Comparison of ENCODE assay signal across 3 cellular contexts in genomic region chr20:1588869-1589460, GRCh38.
TF ChIP-seq lines count a peak whose summit lies in the region.

No MANE protein-coding gene starts in this region.

TF ChIP-seq in SK-N-SH, 30 proteins besides CTCF, POLR2A, EP300 and RAD21:
- TF ChIP-seq SIN3A (IDR thresholded peaks at IDR 0.05; ENCODE audit: borderline replicate concordance, low read depth, low read length): no peak
- TF ChIP-seq TCF12 (IDR thresholded peaks at IDR 0.05): no peak
- TF ChIP-seq FOSL2 (IDR thresholded peaks at IDR 0.05; ENCODE audit: borderline replicate concordance, low read depth): no peak
- no peak for TF ChIP-seq RFX5 (IDR thresholded peaks at IDR 0.05; ENCODE audit: low read length)
- no peak for TF ChIP-seq SMC3 (IDR thresholded peaks at IDR 0.05; ENCODE audit: low read depth, low read length)

TF ChIP-seq in SK-N-SH treated with all-trans-retinoic acid at 6 μM for 48 hours, 23 proteins besides CTCF, POLR2A, EP300 and RAD21:
- TF ChIP-seq TOX (CRISPR knock-in tag; IDR thresholded peaks at IDR 0.05; ENCODE audit: borderline replicate concordance) (no peak), ESRRG (CRISPR knock-in tag; IDR thresholded peaks at IDR 0.05) (no peak), BACH2 (CRISPR knock-in tag; IDR thresholded peaks at IDR 0.05; ENCODE audit: borderline replicate concordance) (no peak), SNAI2 (CRISPR knock-in tag; IDR thresholded peaks at IDR 0.05) (no peak), ZFP3 (CRISPR knock-in tag; IDR thresholded peaks at IDR 0.05) (no peak), POU6F1 (CRISPR knock-in tag; IDR thresholded peaks at IDR 0.05; ENCODE audit: borderline replicate concordance, low read depth) (no peak), CSDC2 (CRISPR knock-in tag; IDR thresholded peaks at IDR 0.05) (no peak), ZNF70 (CRISPR knock-in tag; IDR thresholded peaks at IDR 0.05) (no peak), CSRNP3 (CRISPR knock-in tag; IDR thresholded peaks at IDR 0.05) (no peak), ZNF8 (CRISPR knock-in tag; IDR thresholded peaks at IDR 0.05) (no peak), OSR1 (CRISPR knock-in tag; IDR thresholded peaks at IDR 0.05) (no peak), ZC3H10 (CRISPR knock-in tag; IDR thresholded peaks at IDR 0.05) (no peak), ZNF565 (CRISPR knock-in tag; conservative IDR thresholded peaks at IDR 0.05; ENCODE audit: low read depth) (no peak), ARNTL (CRISPR knock-in tag; IDR thresholded peaks at IDR 0.05; ENCODE audit: borderline replicate concordance, low read depth) (no peak), RARB (CRISPR knock-in tag; IDR thresholded peaks at IDR 0.05) (no peak), ZFP30 (CRISPR knock-in tag; IDR thresholded peaks at IDR 0.05) (no peak), PPARA (CRISPR knock-in tag; IDR thresholded peaks at IDR 0.05; ENCODE audit: borderline replicate concordance) (no peak)
TF ChIP-seq in SK-N-SH treated with all-trans-retinoic acid at 6 μM for 48 hours: peak in this region for 0.

TF ChIP-seq in GM12878, 131 proteins besides CTCF, POLR2A, EP300 and RAD21:
- TF ChIP-seq SKIL (IDR thresholded peaks at IDR 0.05; ENCODE audit: low read depth, poor library complexity, severe bottlenecking): no peak
- no peak for TF ChIP-seq BCL3 (IDR thresholded peaks at IDR 0.05; ENCODE audit: borderline replicate concordance, insufficient read depth, low read depth, low read length, poor library complexity, severe bottlenecking)
- no peak for TF ChIP-seq ZBTB40 (IDR thresholded peaks at IDR 0.05; ENCODE audit: borderline replicate concordance)
- no peak for TF ChIP-seq IRF3 (IDR thresholded peaks at IDR 0.05)
- TF ChIP-seq CEBPB (IDR thresholded peaks at IDR 0.05; ENCODE audit: borderline replicate concordance in 1 of 2, low read depth in 2 of 2, low read length in 2 of 2): no peak
- no peak for TF ChIP-seq BCL11A (IDR thresholded peaks at IDR 0.05; ENCODE audit: low read depth, low read length)
- no peak for TF ChIP-seq PBX3 (IDR thresholded peaks at IDR 0.05; ENCODE audit: insufficient replicate concordance, low read depth, low read length)
- no peak for TF ChIP-seq HDAC6 (IDR thresholded peaks at IDR 0.05; ENCODE audit: unreplicated experiment)
- TF ChIP-seq SPI1 (IDR thresholded peaks at IDR 0.05; ENCODE audit: borderline replicate concordance, insufficient read depth, low read depth, low read length): no peak
- TF ChIP-seq SUZ12 (IDR thresholded peaks at IDR 0.05; ENCODE audit: unreplicated experiment): no peak
- no peak for TF ChIP-seq POU2F2 (IDR thresholded peaks at IDR 0.05; ENCODE audit: borderline replicate concordance, low read depth, low read length)
- TF ChIP-seq ZNF592 (IDR thresholded peaks at IDR 0.05): no peak
- no peak for TF ChIP-seq PRDM15 (CRISPR knock-in tag; IDR thresholded peaks at IDR 0.05)
- no peak for TF ChIP-seq PAX5 (IDR thresholded peaks at IDR 0.05; ENCODE audit: borderline replicate concordance, low read depth, low read length)
- no peak for TF ChIP-seq ZNF207 (IDR thresholded peaks at IDR 0.05; ENCODE audit: borderline replicate concordance)
- no peak for TF ChIP-seq ZBTB4 (CRISPR knock-in tag; IDR thresholded peaks at IDR 0.05)
- no peak for TF ChIP-seq POLR2AphosphoS5 (IDR thresholded peaks at IDR 0.05; ENCODE audit: low read length)
- no peak for TF ChIP-seq NR2C1 (IDR thresholded peaks at IDR 0.05)
- no peak for TF ChIP-seq TARDBP (IDR thresholded peaks at IDR 0.05; ENCODE audit: borderline replicate concordance)
